ENCODE assay signal across 9 cellular contexts in the genomic region with DNA sequence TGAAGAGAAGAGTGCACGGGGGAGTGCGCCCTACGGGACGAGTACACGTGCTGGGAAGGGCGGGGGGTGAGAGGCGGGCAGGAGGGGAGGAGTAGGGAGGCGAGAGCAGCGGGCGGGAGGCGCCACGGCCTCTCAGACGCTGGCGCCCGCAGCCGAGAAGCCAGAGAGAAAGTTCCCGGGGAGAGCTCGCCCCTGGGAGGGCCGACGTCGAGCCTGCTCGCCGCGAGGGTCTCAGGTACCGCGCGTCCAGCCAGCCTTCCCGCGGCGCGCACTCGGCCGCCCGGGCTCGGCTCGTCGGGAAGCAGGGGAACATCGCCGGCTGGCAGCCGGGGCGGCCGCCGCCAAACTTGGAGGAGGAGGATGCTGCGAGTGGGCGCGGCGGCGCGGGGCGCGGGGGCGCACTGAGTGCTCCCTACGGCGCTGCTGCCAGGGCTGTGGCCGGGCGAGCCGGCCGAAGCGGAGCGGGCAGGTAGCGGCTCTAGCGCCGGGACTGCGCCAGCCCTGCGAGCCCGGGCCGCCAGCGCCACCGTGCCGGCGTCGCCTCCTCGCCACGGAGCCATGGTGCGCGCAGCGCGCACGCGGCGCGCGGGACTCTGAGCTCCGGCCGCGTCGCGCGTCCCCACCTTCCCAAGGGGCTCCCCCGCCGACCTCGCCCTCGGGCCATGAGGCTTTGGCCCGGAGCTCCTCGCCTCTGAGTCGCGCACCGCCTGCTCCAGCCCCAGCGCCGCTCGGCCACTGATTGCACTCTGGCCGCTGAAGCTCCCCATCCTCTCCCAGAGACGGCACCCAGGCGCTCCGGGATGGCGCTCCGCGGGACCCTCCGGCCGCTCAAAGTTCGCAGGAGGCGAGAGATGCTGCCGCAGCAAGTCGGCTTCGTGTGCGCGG. TPM values are rescaled to one million over a fixed set of nuclear protein-coding genes. Genes with fewer than 3 reads are reported as not detected.
DNase-seq lines count a peak whose midpoint lies in the region; ATAC-seq lines count a peak whose summit lies in the region.
"Had no signal": no experiment of that assay in that cellular context is flagged by ENCODE, and none has a peak within 500 bp of the region (broad histone marks: within the 10 kb centered on the region; RNA-seq: fewer than 3 reads in every experiment).

A gene with protein sequence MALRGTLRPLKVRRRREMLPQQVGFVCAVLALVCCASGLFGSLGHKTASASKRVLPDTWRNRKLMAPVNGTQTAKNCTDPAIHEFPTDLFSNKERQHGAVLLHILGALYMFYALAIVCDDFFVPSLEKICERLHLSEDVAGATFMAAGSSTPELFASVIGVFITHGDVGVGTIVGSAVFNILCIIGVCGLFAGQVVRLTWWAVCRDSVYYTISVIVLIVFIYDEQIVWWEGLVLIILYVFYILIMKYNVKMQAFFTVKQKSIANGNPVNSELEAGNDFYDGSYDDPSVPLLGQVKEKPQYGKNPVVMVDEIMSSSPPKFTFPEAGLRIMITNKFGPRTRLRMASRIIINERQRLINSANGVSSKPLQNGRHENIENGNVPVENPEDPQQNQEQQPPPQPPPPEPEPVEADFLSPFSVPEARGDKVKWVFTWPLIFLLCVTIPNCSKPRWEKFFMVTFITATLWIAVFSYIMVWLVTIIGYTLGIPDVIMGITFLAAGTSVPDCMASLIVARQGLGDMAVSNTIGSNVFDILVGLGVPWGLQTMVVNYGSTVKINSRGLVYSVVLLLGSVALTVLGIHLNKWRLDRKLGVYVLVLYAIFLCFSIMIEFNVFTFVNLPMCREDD (plus strand): TSS at position 135 of the 885 bp plus-strand sequence. CDS start 666 bp downstream, at position 801.

- H2AFZ ChIP-seq in trophoblast cell (ENCODE audit: insufficient read depth, low read length, poor library complexity), result no peak within 1 kb of the TSS

- H3K79me1 ChIP-seq in trophoblast cell (ENCODE audit: low read length), result no peaks in the 10 kb centered on the region

- no peak within 1 kb of the TSS for H4K12ac ChIP-seq in trophoblast cell (ENCODE audit: low read depth, low read length)

- H3K79me2 ChIP-seq in trophoblast cell (ENCODE audit: control insufficient read depth, insufficient read depth, low read length, poor library complexity), result no peaks in the 10 kb centered on the region

- no peak within 1 kb of the TSS for H2BK120ac ChIP-seq in trophoblast cell (ENCODE audit: insufficient read depth, low read length, poor library complexity)

- no peak within 1 kb of the TSS for H2BK5ac ChIP-seq in trophoblast cell (ENCODE audit: low read depth, low read length, poor library complexity)

- DNase-seq in Daoy (ENCODE audit: low read depth), result peak; percentile 16
- DNase-seq in NCI-H2227 treated with DMSO at 0.1 percent for 48 hours (lab: John Stamatoyannopoulos, UW), result peak; percentile 4
- peak; percentile 8 for DNase-seq in fibroblast of gingiva (ENCODE audit: low read depth)
- peak in 1 of 2 donors; percentile 20 for DNase-seq in trophoblast cell
- DNase-seq in mesenteric fat pad (ENCODE audit: low spot score), result no peak
- no peak for DNase-seq in NCI-H2081 treated with DMSO at 0.1 percent for 48 hours (lab: John Stamatoyannopoulos, UW)
- DNase-seq in posterior vena cava (ENCODE audit: low spot score), result no peak
- DNase-seq in left colon, result no peak

- WGBS in trophoblast cell (ENCODE audit: extremely low coverage, insufficient coverage, insufficient read length), result no CpG with 5 or more reads among the region's 117 CpGs

- no peak within 1 kb of the TSS for H4K8ac ChIP-seq in trophoblast cell (ENCODE audit: low read depth, low read length)

- H3K36me3 ChIP-seq in trophoblast cell (ENCODE audit: control insufficient read depth in 1 of 2, insufficient read depth in 2 of 2, low read length in 2 of 2), result no peaks in the 10 kb centered on the region
- H3K36me3 ChIP-seq: adrenal gland had no signal

- H2AK5ac ChIP-seq in trophoblast cell (ENCODE audit: low read length), result no peak within 1 kb of the TSS

- no peak within 1 kb of the TSS for H4K91ac ChIP-seq in trophoblast cell (ENCODE audit: low read depth, low read length)

- H3K27ac ChIP-seq in trophoblast cell (ENCODE audit: low read depth, low read length), result no peak within 1 kb of the TSS
- H3K27ac ChIP-seq: adrenal gland had no signal

- peak within 1 kb of the TSS; percentile 71 for H3K4me2 ChIP-seq in trophoblast cell (ENCODE audit: low read length)

- H3K9ac ChIP-seq in trophoblast cell (ENCODE audit: low read length), result no peak within 1 kb of the TSS

- H3K27me3 ChIP-seq in trophoblast cell (ENCODE audit: insufficient read depth, low read length), result peaks cover 35% of the 10 kb centered on the region

- H3K4ac ChIP-seq in trophoblast cell (ENCODE audit: low read depth, low read length), result no peak within 1 kb of the TSS

- intact Hi-C loops in posterior vena cava (cut with DNase I) (no loop called here), left colon (cut with DNase I, micrococcal nuclease) (no loop called here)

- no peak within 1 kb of the TSS for H3K23ac ChIP-seq in trophoblast cell (ENCODE audit: low read length)

- H3K14ac ChIP-seq in trophoblast cell (ENCODE audit: low read length), result no peak within 1 kb of the TSS

- H3K4me3 ChIP-seq in trophoblast cell (ENCODE audit: low read depth, low read length), result peak within 1 kb of the TSS; percentile 14

- H2BK12ac ChIP-seq in trophoblast cell (ENCODE audit: low read length), result no peak within 1 kb of the TSS

- H3K9me3 ChIP-seq in trophoblast cell (ENCODE audit: insufficient read depth, low read depth, low read length), result peaks cover 2% of the 10 kb centered on the region
- H3K9me3 ChIP-seq: adrenal gland had no signal

- peaks cover 4 to 7% of the 10 kb centered on the region in 2 experiments for H3K4me1 ChIP-seq in trophoblast cell (ENCODE audit: control insufficient read depth in 1 of 2, insufficient read depth in 2 of 2, low read length in 2 of 2)
- H3K4me1 ChIP-seq: adrenal gland had no signal

- no peak within 1 kb of the TSS for H3K18ac ChIP-seq in trophoblast cell (ENCODE audit: low read length)

- no peak for ATAC-seq in left colon

RNA-seq across cellular contexts. Expression of the gene that starts here (rescaled TPM):
- total RNA-seq in Daoy (2014; rRNA removed; shearing (Covaris generic)), result not detected in 2 replicates
- 0.29 and 0.31 TPM in 2 replicates for polyA plus RNA-seq in trophoblast cell (2013)
- 0.77 TPM for total RNA-seq in mesenteric fat pad
- 1 to 10 TPM in 1 of 2 donors, under 1 TPM in 1; 0.67 to 1.2 TPM for total RNA-seq in posterior vena cava
- total RNA-seq in left colon, result under 1 TPM; 0.09 to 0.25 TPM

Comparison
In these comparisons a context has a peak if more than half of its experiments do, and no peak if none do; other contexts are left out.
1. Peak in DNase-seq in Daoy; RNA of the gene not detected or under 1 TPM.
2. DNase-seq: peak in NCI-H2227 treated with DMSO at 0.1 percent for 48 hours (single experiment) and fibroblast of gingiva (single experiment); none in mesenteric fat pad (single experiment), NCI-H2081 treated with DMSO at 0.1 percent for 48 hours (single experiment), posterior vena cava (single experiment) and left colon (0 of 2).